Comparison of ENCODE assay signal across 1 cellular context in genomic region chr3:8767667-8768363, GRCh38.
TF ChIP-seq lines count a peak whose summit lies in the region.

No MANE protein-coding gene starts in this region.

TF ChIP-seq in GM12878, 131 proteins besides CTCF, POLR2A, EP300 and RAD21 (continued from another document and continues in another):
- TF ChIP-seq NR2C2 (IDR thresholded peaks at IDR 0.05; ENCODE audit: borderline replicate concordance, control insufficient read depth, insufficient read length, low read depth) (no peak), CBFB (IDR thresholded peaks at IDR 0.05; ENCODE audit: low read depth) (no peak), BCL11A (IDR thresholded peaks at IDR 0.05; ENCODE audit: low read depth, low read length) (no peak), BMI1 (IDR thresholded peaks at IDR 0.05; ENCODE audit: borderline replicate concordance) (no peak), LARP7 (IDR thresholded peaks at IDR 0.05) (peak; percentile 66), YBX1 (IDR thresholded peaks at IDR 0.05) (no peak), SPI1 (IDR thresholded peaks at IDR 0.05; ENCODE audit: borderline replicate concordance, insufficient read depth, low read depth, low read length) (no peak), GATAD2B (conservative IDR thresholded peaks at IDR 0.05; ENCODE audit: low read depth) (no peak; the same call in 1 of the 2 replicates), ZZZ3 (IDR thresholded peaks at IDR 0.05; ENCODE audit: control insufficient read depth, insufficient read length, low read depth) (no peak), RUNX3 (IDR thresholded peaks at IDR 0.05; ENCODE audit: low read length) (no peak), ZNF274 (IDR thresholded peaks at IDR 0.05; ENCODE audit: insufficient read depth, insufficient read length) (no peak), BCLAF1 (IDR thresholded peaks at IDR 0.05) (0 out of 2 replicates have a peak, but pooled peaks have one; percentile 6), ZNF207 (IDR thresholded peaks at IDR 0.05; ENCODE audit: borderline replicate concordance) (0 out of 2 replicates have a peak, but pooled peaks have one; percentile 41), EZH2 (IDR thresholded peaks at IDR 0.05; ENCODE audit: borderline replicate concordance, control insufficient read depth, low read depth, low read length) (no peak), NFYA (IDR thresholded peaks at IDR 0.05; ENCODE audit: borderline replicate concordance, low read depth, low read length) (no peak), REST (IDR thresholded peaks at IDR 0.05; ENCODE audit: low read depth, low read length) (no peak), ETV6 (conservative IDR thresholded peaks at IDR 0.05 in 1 of 2, IDR thresholded peaks at IDR 0.05 in 1 of 2; ENCODE audit: borderline replicate concordance in 1 of 2, low read depth in 1 of 2) (no peak), SMARCA5 (IDR thresholded peaks at IDR 0.05) (0 out of 2 replicates have a peak, but pooled peaks have one; percentile 74), ZBED1 (IDR thresholded peaks at IDR 0.05; ENCODE audit: borderline replicate concordance) (no peak), IKZF2 (IDR thresholded peaks at IDR 0.05) (no peak), EGR1 (IDR thresholded peaks at IDR 0.05; ENCODE audit: borderline replicate concordance in 1 of 2, low read depth in 2 of 2, low read length in 2 of 2) (no peak), HDGF (IDR thresholded peaks at IDR 0.05) (no peak), SUPT20H (IDR thresholded peaks at IDR 0.05; ENCODE audit: borderline replicate concordance, control insufficient read depth, low read depth, low read length) (no peak), POLR2AphosphoS5 (IDR thresholded peaks at IDR 0.05; ENCODE audit: low read length) (no peak), ATF3 (IDR thresholded peaks at IDR 0.05; ENCODE audit: borderline replicate concordance, extremely low read depth, low read depth, low read length) (no peak), SIX5 (IDR thresholded peaks at IDR 0.05; ENCODE audit: low read depth, low read length, severe bottlenecking) (no peak), CUX1 (IDR thresholded peaks at IDR 0.05; ENCODE audit: insufficient replicate concordance, low read depth, low read length) (no peak), WRNIP1 (IDR thresholded peaks at IDR 0.05; ENCODE audit: borderline replicate concordance, low read depth, low read length) (no peak), FOXK2 (IDR thresholded peaks at IDR 0.05) (no peak), CEBPZ (IDR thresholded peaks at IDR 0.05; ENCODE audit: low read depth, low read length) (no peak), ZNF592 (IDR thresholded peaks at IDR 0.05) (no peak), SUZ12 (IDR thresholded peaks at IDR 0.05; ENCODE audit: unreplicated experiment) (no peak), HSF1 (IDR thresholded peaks at IDR 0.05; ENCODE audit: low read depth, low read length) (no peak), KDM1A (IDR thresholded peaks at IDR 0.05; ENCODE audit: borderline replicate concordance) (no peak), SMC3 (IDR thresholded peaks at IDR 0.05; ENCODE audit: borderline replicate concordance, low read length) (no peak), SREBF1 (IDR thresholded peaks at IDR 0.05; ENCODE audit: low read length) (no peak)
